31 cellular contexts compared by ENCODE assay signal in genomic region chr2:225616372-225616771, GRCh38.
"Had no signal": no experiment of that assay in that cellular context is flagged by ENCODE, and none has a peak within 500 bp of the region (broad histone marks: within the 10 kb centered on the region; RNA-seq: fewer than 3 reads in every experiment).

No MANE protein-coding gene starts in this region.

- H3K27ac ChIP-seq: adrenal gland, cardiac muscle cell, VCaP had no signal

- DNase-seq: activated B cell treated with CpG ODN at 0.5 μM for 24 hours; activated CD4-positive, alpha-beta memory T cell treated with anti-CD3 and anti-CD28 coated beads for 36 hours; activated CD4-positive, alpha-beta T cell treated with anti-CD3 and anti-CD28 coated beads for 4 hours; activated CD4-positive, alpha-beta T cell treated with anti-CD3 and anti-CD28 coated beads, Interleukin-2, amount 10 ng/mL, durations not matched to agents 24 days and 14 days; activated CD4-positive, alpha-beta T cell treated with anti-CD3 and anti-CD28 coated beads, Interleukin-2, amount 50 U/mL, for 1 hour; activated CD4-positive, alpha-beta T cell treated with anti-CD3 and anti-CD28 coated beads, Interleukin-2, amount 50 U/mL, for 4 hours; activated CD4-positive, CD25-positive, alpha-beta regulatory T cell treated with anti-CD3 and anti-CD28 coated beads, Interleukin-2, amount 50 U/mL, for 72 hours; activated CD8-positive, alpha-beta memory T cell treated with anti-CD3 and anti-CD28 coated beads, Interleukin-2, amount 50 U/mL, for 4 hours; activated CD8-positive, alpha-beta T cell treated with anti-CD3 and anti-CD28 coated beads for 36 hours; activated effector memory CD4-positive, alpha-beta T cell treated with anti-CD3 and anti-CD28 coated beads, Interleukin-2, amount 50 U/mL, for 16 hours; activated gamma-delta T cell treated with Interleukin-2 at 50 U/mL for 16 hours; activated naive CD4-positive, alpha-beta T cell; activated naive CD4-positive, alpha-beta T cell treated with anti-CD3 and anti-CD28 coated beads for 36 hours; activated naive CD4-positive, alpha-beta T cell treated with anti-CD3 and anti-CD28 coated beads, Interleukin-2, amount 50 U/mL, for 16 hours; activated naive CD8-positive, alpha-beta T cell treated with anti-CD3 and anti-CD28 coated beads for 36 hours; activated T-cell treated with anti-CD3 and anti-CD28 coated beads for 4 hours; activated T-cell treated with anti-CD3 and anti-CD28 coated beads, Interleukin-2, amount 50 U/mL, for 1 hour; activated T-cell treated with anti-CD3 and anti-CD28 coated beads, Interleukin-2, amount 50 U/mL, for 4 hours; activated T-cell treated with anti-CD3 and anti-CD28 coated beads, Interleukin-2, amount 50 U/mL, for 72 hours; adrenal gland; amniotic stem cell; aorta; central memory CD4-positive, alpha-beta T cell; T-helper 1 cell; T-helper 2 cell; T-helper 9 cell had no signal

- H3K4me1 ChIP-seq: adrenal gland had no signal

- FAIRE-seq: TTC549 had no signal

- H3K4me3 ChIP-seq: adrenal gland, cardiac muscle cell had no signal

- H3K27me3 ChIP-seq: adrenal gland, cardiac muscle cell had no signal

- ATAC-seq: activated CD8-positive, alpha-beta T cell treated with anti-CD3 and anti-CD28 coated beads for 36 hours; activated naive CD4-positive, alpha-beta T cell treated with anti-CD3 and anti-CD28 coated beads, Interleukin-2, amount 50 U/mL, for 72 hours; activated T-cell treated with anti-CD3 and anti-CD28 coated beads, Interleukin-2, amount 50 U/mL, for 4 hours; activated T-cell treated with anti-CD3 and anti-CD28 coated beads, Interleukin-2, amount 50 U/mL, for 72 hours; activated T-helper 17 cell treated with anti-CD3 and anti-CD28 coated beads, Interleukin-2, amount 50 U/mL, for 72 hours had no signal

- H3K36me3 ChIP-seq: adrenal gland, cardiac muscle cell had no signal

- H3K9me3 ChIP-seq: adrenal gland had no signal
